16 cellular contexts compared by ENCODE assay signal in the genomic region with DNA sequence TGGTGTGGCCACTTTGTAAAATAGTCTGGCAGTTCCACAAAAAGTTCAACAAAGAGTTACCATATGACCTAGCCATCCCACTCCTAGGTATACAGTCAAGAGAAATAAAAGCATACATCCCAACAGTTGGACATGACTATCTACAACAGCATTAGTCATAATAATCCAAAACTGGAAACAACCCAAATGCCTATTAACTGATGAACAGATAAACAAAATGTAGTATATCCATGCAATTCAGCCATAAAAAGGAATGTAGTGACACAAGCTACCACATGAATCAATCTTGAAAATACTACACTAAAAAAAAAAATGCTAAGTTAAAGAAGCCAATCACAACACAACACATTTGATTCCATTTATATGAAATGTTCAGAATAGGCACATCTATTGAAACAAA. TPM values are rescaled to one million over a fixed set of nuclear protein-coding genes. Genes with fewer than 3 reads are reported as not detected.
DNase-seq lines count a peak whose midpoint lies in the region; ATAC-seq and TF ChIP-seq lines count a peak whose summit lies in the region.
"Had no signal": no experiment of that assay in that cellular context is flagged by ENCODE, and none has a peak within 500 bp of the region (broad histone marks: within the 10 kb centered on the region; RNA-seq: fewer than 3 reads in every experiment).

No MANE protein-coding gene starts in this region.

- peaks cover 10% of the 10 kb centered on the region for H3K9me3 Mint-ChIP-seq in chondrocyte (ENCODE audit: low read depth)

- intact Hi-C loops in IMR-90 (cut with micrococcal nuclease) = no loop called here

- H3K4me1 ChIP-seq in IMR-90 (ENCODE audit: control insufficient read depth, insufficient read depth, low read length) = peaks cover 7% of the 10 kb centered on the region; the same call in 1 of the 2 replicates
- H3K4me1 ChIP-seq: BLaER1, colonic mucosa had no signal

- H3K56ac ChIP-seq in IMR-90 (ENCODE audit: extremely low read depth, insufficient read depth, low read length) = no peak overlapping the region

- H4K91ac ChIP-seq in IMR-90 (ENCODE audit: insufficient read depth, low read depth, low read length) = no peak overlapping the region

- no peak overlapping the region for H3K14ac ChIP-seq in IMR-90 (replicated peaks; ENCODE audit: low read depth, low read length)

- DNase-seq in AG10803 (ENCODE audit: low read depth) (peak; percentile 44), IMR-90 (peak; percentile 89), chondrocyte (ENCODE audit: low spot score) (no peak), iris pigment epithelial cell (ENCODE audit: low read depth) (peak; percentile 82), NCI-H146 (lab: John Stamatoyannopoulos, UW) (no peak), DMS79 treated with DMSO at 0.1 percent for 48 hours (lab: John Stamatoyannopoulos, UW) (no peak)
- DNase-seq: activated T-cell treated with anti-CD3 and anti-CD28 coated beads, Interleukin-2, amount 50 U/mL, for 48 hours; colonic mucosa; DMS53; Karpas-422; left ventricle myocardium superior; NCI-H1417 treated with DMSO at 0.1 percent for 48 hours had no signal

- peaks cover 3% of the 10 kb centered on the region for H3K36me3 ChIP-seq in IMR-90 (ENCODE audit: control insufficient read depth, insufficient read depth, low read length)
- H3K36me3 ChIP-seq: colonic mucosa had no signal

- H2AK9ac ChIP-seq in IMR-90 (replicated peaks; ENCODE audit: low read depth, low read length, poor library complexity) = no peak overlapping the region

- H3K4me3 Mint-ChIP-seq in chondrocyte (ENCODE audit: unreplicated experiment) = no peak overlapping the region

- H3K4me1 Mint-ChIP-seq in chondrocyte (ENCODE audit: low read depth) = peaks cover 20% of the 10 kb centered on the region

- H3K4ac ChIP-seq in IMR-90 (ENCODE audit: low read depth, low read length) = no peak overlapping the region

- H3K23ac ChIP-seq in IMR-90 (ENCODE audit: low read depth, low read length) = no peak overlapping the region

- CTCF ChIA-PET in IMR-90 (lab: Yijun Ruan, JAX) = interaction anchor here (1.2 kb wide), 1 partner anchor 75 kb away, joined by 3 read pairs; no protein-coding TSS in a partner anchor

- H3K27me3 Mint-ChIP-seq in chondrocyte (ENCODE audit: low read depth) = no peaks in the 10 kb centered on the region

- H3K18ac ChIP-seq in IMR-90 (ENCODE audit: low read depth, low read length) = peak overlapping the region; percentile 29; the same call in 1 of the 2 replicates

- peaks cover 12% of the 10 kb centered on the region for H3K36me3 Mint-ChIP-seq in chondrocyte (ENCODE audit: low read depth)

- no peak for TF ChIP-seq POLR2A in IMR-90 (IDR thresholded peaks at IDR 0.05; ENCODE audit: low read depth, low read length)

- TF ChIP-seq RAD21 in IMR-90 (IDR thresholded peaks at IDR 0.05; ENCODE audit: low read length) = no peak

- no peaks in the 10 kb centered on the region; the same call in 1 of the 2 replicates for H3K9me1 ChIP-seq in IMR-90 (ENCODE audit: insufficient read depth, low read length)

- H4K5ac ChIP-seq in IMR-90 (ENCODE audit: low read depth, low read length) = no peak overlapping the region; the same call in 1 of the 2 replicates

- peak overlapping the region; percentile 89 for H2BK5ac ChIP-seq in IMR-90 (ENCODE audit: low read depth, low read length, poor library complexity, severe bottlenecking)

- H3K79me1 ChIP-seq in IMR-90 (ENCODE audit: low read depth in 1 of 2, low read length in 2 of 2) = peaks cover 3 to 35% of the 10 kb centered on the region in 2 experiments; a peak in 3 of 4 replicates

- H2AK5ac ChIP-seq in IMR-90 (ENCODE audit: low read depth, low read length) = no peak overlapping the region

- dilution Hi-C loops in IMR-90 (cut with HindIII; ENCODE audit: low sequenced_read_pairs, unreplicated experiment) = no loop called here

- no peak overlapping the region for H2AFZ ChIP-seq in IMR-90 (replicated peaks; ENCODE audit: low read length, poor library complexity)

- no peak overlapping the region; a peak in 1 of 4 replicates for H4K8ac ChIP-seq in IMR-90 (ENCODE audit: low read depth in 2 of 2, low read length in 2 of 2)

- POLR2A ChIA-PET in IMR-90 (lab: Charles Lee; ENCODE audit: unreplicated experiment) = interaction anchor here (0.7 kb wide), 1 partner anchor 290 kb away, joined by 6 read pairs; no protein-coding TSS in a partner anchor

- BruUV-seq in IMR-90 (replicated peaks; lab: Mats Ljungman, UMichigan) = no TSS peak

- H3K4me3 ChIP-seq in AG10803 (ENCODE audit: low read length) = no peak overlapping the region
- H3K4me3 ChIP-seq in IMR-90 (ENCODE audit: insufficient read depth, low read depth, low read length) = no peak overlapping the region
- H3K4me3 ChIP-seq: BLaER1, colonic mucosa had no signal

- no peak overlapping the region for H2BK15ac ChIP-seq in IMR-90 (ENCODE audit: low read depth, low read length)

- no peaks in the 10 kb centered on the region; the same call in 1 of the 2 replicates for H3K27me3 ChIP-seq in IMR-90 (ENCODE audit: control insufficient read depth, insufficient read depth, low read length)
- H3K27me3 ChIP-seq: colonic mucosa had no signal

- H3K27ac Mint-ChIP-seq in chondrocyte (ENCODE audit: unreplicated experiment) = peak overlapping the region; percentile 54

- H2BK120ac ChIP-seq in IMR-90 (ENCODE audit: low read depth, low read length) = 0 out of 2 replicates have a peak overlapping the region, but pooled peaks have one; percentile 37

- H3K9me3 ChIP-seq in IMR-90 (ENCODE audit: control insufficient read depth, insufficient read depth, low read length) = no peaks in the 10 kb centered on the region
- H3K9me3 ChIP-seq: colonic mucosa had no signal

- H3K27ac ChIP-seq in IMR-90 (ENCODE audit: insufficient read depth, low read length) = peak overlapping the region; percentile 31; the same call in 1 of the 2 replicates
- H3K27ac ChIP-seq: BLaER1, colonic mucosa, HL-60 had no signal

- peak overlapping the region; percentile 47; the same call in 1 of the 2 replicates for H3K4me2 ChIP-seq in IMR-90 (ENCODE audit: low read depth, low read length)
- H3K4me2 ChIP-seq: BLaER1 had no signal

- ATAC-seq in IMR-90 (ENCODE audit: low read depth) = peak; percentile 58
- no peak for ATAC-seq in HG03565 (IDR thresholded peaks at IDR 0.05; ENCODE audit: unreplicated experiment)
- no peak for ATAC-seq in HG02759 (IDR thresholded peaks at IDR 0.05; ENCODE audit: unreplicated experiment)
- ATAC-seq: left ventricle myocardium superior had no signal

- no peak overlapping the region for H2BK20ac ChIP-seq in IMR-90 (ENCODE audit: low read depth, low read length)

- in situ Hi-C loops in IMR-90 (cut with MboI; ENCODE audit: low sequenced_read_pairs) = no loop called here

- TF ChIP-seq CTCF in AG10803 (conservative IDR thresholded peaks at IDR 0.05; ENCODE audit: low read length) (no peak), IMR-90 (conservative IDR thresholded peaks at IDR 0.05; ENCODE audit: low read depth, low read length) (no peak), chondrocyte (IDR thresholded peaks at IDR 0.05) (no peak)

- peaks cover 18% of the 10 kb centered on the region for H4K20me1 ChIP-seq in IMR-90 (ENCODE audit: insufficient read depth, low read length)

- no peak overlapping the region for H3K9ac ChIP-seq in IMR-90 (ENCODE audit: low read depth, low read length)
- H3K9ac ChIP-seq: BLaER1 had no signal

TF ChIP-seq in IMR-90, 13 proteins besides CTCF, POLR2A, EP300 and RAD21:
- no peak for TF ChIP-seq FOS (IDR thresholded peaks at IDR 0.05; ENCODE audit: low read depth, low read length)

RNA-seq across cellular contexts. Expression of gene MED14, which starts 16.1 kb away (rescaled TPM):
- 16.4 and 17.6 TPM in 2 replicates for total RNA-seq in IMR-90 (2012; rRNA removed)
- 25.9 and 28.0 TPM in 2 replicates for polyA plus RNA-seq in IMR-90 (2012; rRNA removed)
- polyA plus RNA-seq in IMR-90 (2012; cell fraction: cytosol; rRNA removed) = 10.8 and 19.7 TPM in 2 replicates
- 20.7 and 64.4 TPM in 2 replicates for polyA plus RNA-seq in IMR-90 (2012; cell fraction: nucleus; rRNA removed; ENCODE audit: low replicate concordance)
- total RNA-seq in chondrocyte = 53.0 to 69.3 TPM (median 62.9 TPM) in 3 replicates

Comparison
In these comparisons a context has a peak if more than half of its experiments do, and no peak if none do; other contexts are left out.
1. DNase-seq: peak in AG10803 (single experiment), IMR-90 (single experiment) and iris pigment epithelial cell (single experiment); none in chondrocyte (single experiment), NCI-H146 (single experiment) and DMS79 treated with DMSO at 0.1 percent for 48 hours (single experiment).